8 cellular contexts compared by ENCODE assay signal in genomic region chr1:51236548-51237312, GRCh38. TPM values are rescaled to one million over a fixed set of nuclear protein-coding genes. Genes with fewer than 3 reads are reported as not detected.
A peak's percentile ranks its signal among the peaks of the same experiment; 100 is the strongest.
DNase-seq lines count a peak whose midpoint lies in the region; ATAC-seq, FAIRE-seq and TF ChIP-seq lines count a peak whose summit lies in the region.

No MANE protein-coding gene starts in this region.

- no peak for FAIRE-seq in bronchial epithelial cell (lab: Jason Lieb, UNC)

- peaks cover 7% of the 10 kb centered on the region for H3K36me3 Mint-ChIP-seq in CD4-positive, alpha-beta T cell (ENCODE audit: low read depth)

- CTCF ChIA-PET in CD4-positive, alpha-beta T cell (lab: Charles Lee) = interaction anchor here (1.0 to 1.7 kb wide), 3 partner anchors 24 to 47 kb away, joined by 3 to 4 read pairs (median 4); no protein-coding TSS in a partner anchor

- H3K27ac Mint-ChIP-seq in CD4-positive, alpha-beta T cell = no peak overlapping the region

- H3K9me3 Mint-ChIP-seq in CD4-positive, alpha-beta T cell = no peaks in the 10 kb centered on the region

- H3K27me3 ChIP-seq in CD4-positive, alpha-beta T cell (ENCODE audit: control insufficient read depth, insufficient read depth, low read length) = no peaks in the 10 kb centered on the region
- H3K27me3 ChIP-seq in bronchial epithelial cell (ENCODE audit: control insufficient read depth, insufficient read depth, low read length) = no peaks in the 10 kb centered on the region

- intact Hi-C loops in CD4-positive, alpha-beta T cell (cut with DNase I, micrococcal nuclease) = loop anchor here (2.0 to 10.0 kb wide), 7 partner anchors 36 to 641 kb away; partner anchors contain the start of genes FAF1 (in 2 of the 2), EPS15 (in 1 of the 2), NRDC (in 1 of the 2) and OSBPL9 (in 1 of the 2)

- no peaks in the 10 kb centered on the region for H3K9me3 ChIP-seq in CD4-positive, alpha-beta T cell (ENCODE audit: control insufficient read depth, low read length)

- DNase-seq in CD4-positive, alpha-beta T cell = peak; percentile 14 to 54 (median 29)
- DNase-seq in Jurkat, Clone E6-1 (ENCODE audit: low read depth, low spot score) = no peak
- DNase-seq in T-helper 9 cell = peak; percentile 40
- peak; percentile 61 for DNase-seq in bronchial epithelial cell (ENCODE audit: low read depth)
- DNase-seq in inferior parietal cortex (ENCODE audit: extremely low spot score) = peak; percentile 30
- peak; percentile 11 for DNase-seq in stimulated activated CD4-positive, alpha-beta T cell treated with anti-CD3 and anti-CD28 coated beads, Interleukin-12 subunit alpha, Interleukin-12 subunit beta, amount 100 ng/mL, for 24 hours (ENCODE audit: low read depth in 2 of 2)
- DNase-seq in AML-193 (lab: John Stamatoyannopoulos, UW) = no peak

- no peak for TF ChIP-seq CTCF in CD4-positive, alpha-beta T cell (IDR thresholded peaks at IDR 0.05)
- TF ChIP-seq CTCF in bronchial epithelial cell (IDR thresholded peaks at IDR 0.05; ENCODE audit: insufficient read depth, low read length, severe bottlenecking) = no peak

- H3K4me1 Mint-ChIP-seq in CD4-positive, alpha-beta T cell (ENCODE audit: low read depth) = peaks cover 45% of the 10 kb centered on the region

- peak overlapping the region; percentile 83 for H3K27ac ChIP-seq in CD4-positive, alpha-beta T cell (ENCODE audit: low read depth, low read length)

- ATAC-seq in CD4-positive, alpha-beta T cell (ENCODE audit: poor library complexity) = peak; percentile 27
- ATAC-seq in GM21526 (IDR thresholded peaks at IDR 0.05; ENCODE audit: low FRiP score, unreplicated experiment) = peak; percentile 17

- peak overlapping the region; percentile 93 for H3K4me3 ChIP-seq in Jurkat, Clone E6-1 (ENCODE audit: low read length)
- H3K4me3 ChIP-seq in bronchial epithelial cell (ENCODE audit: low read depth, low read length) = peak overlapping the region; percentile 81

- POLR2A ChIA-PET in CD4-positive, alpha-beta T cell (lab: Charles Lee) = interaction anchor here (0.6 to 2.6 kb wide), 15 partner anchors 10 to 643 kb away, joined by 3 to 20 read pairs (median 4); partner anchors contain the start of genes CDKN2C, EPS15 and FAF1

- H3K36me3 ChIP-seq in bronchial epithelial cell (ENCODE audit: control insufficient read depth, insufficient read depth, low read length) = no peaks in the 10 kb centered on the region

- H3K4me3 Mint-ChIP-seq in CD4-positive, alpha-beta T cell = no peak overlapping the region

- no peaks in the 10 kb centered on the region for H3K27me3 Mint-ChIP-seq in CD4-positive, alpha-beta T cell

RNA-seq across cellular contexts. Expression of gene RNF11, which starts 0.7 kb away (rescaled TPM):
- total RNA-seq in CD4-positive, alpha-beta T cell = 10 to 100 TPM; 91.3 to 97.4 TPM
- 40.6 TPM for polyA plus RNA-seq in Jurkat, Clone E6-1 (2012; ENCODE audit: insufficient read depth, insufficient read length)
- total RNA-seq in bronchial epithelial cell = 94.0 and 184 TPM in 2 replicates

Comparison
In these comparisons a context has a peak if more than half of its experiments do, and no peak if none do; other contexts are left out.
1. DNase-seq: peak in CD4-positive, alpha-beta T cell (10 of 10), T-helper 9 cell (single experiment), bronchial epithelial cell (single experiment), inferior parietal cortex (single experiment) and stimulated activated CD4-positive, alpha-beta T cell treated with anti-CD3 and anti-CD28 coated beads, Interleukin-12 subunit alpha, Interleukin-12 subunit beta, amount 100 ng/mL, for 24 hours (2 of 2); none in Jurkat, Clone E6-1 (single experiment) and AML-193 (0 of 2).